ENCODE assay signal across 1 cellular context in the genomic region with DNA sequence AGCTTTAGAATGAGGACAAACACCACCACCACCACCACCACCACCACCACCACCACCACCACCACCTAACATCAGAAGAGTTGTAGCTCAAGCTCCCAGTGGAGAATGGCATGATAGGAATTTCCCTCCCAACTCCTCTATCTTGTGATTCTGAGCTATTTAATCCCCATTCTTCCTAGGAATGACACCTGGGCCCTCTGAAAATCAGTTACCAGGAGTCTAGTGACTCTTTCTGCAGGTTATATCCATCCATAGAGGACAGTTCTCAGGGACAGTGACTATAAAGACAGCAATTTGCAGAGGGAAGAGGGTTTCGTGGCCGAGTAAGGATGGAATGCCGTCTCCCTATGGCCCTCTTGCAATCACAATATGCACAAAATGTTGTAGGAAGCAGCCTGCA.
TF ChIP-seq lines count a peak whose summit lies in the region.

No MANE protein-coding gene starts in this region.

TF ChIP-seq in IMR-90, 13 proteins besides CTCF, POLR2A, EP300 and RAD21:
- TF ChIP-seq CEBPB (IDR thresholded peaks at IDR 0.05; ENCODE audit: low read depth, low read length), result no peak
- TF ChIP-seq, protein P1, sequence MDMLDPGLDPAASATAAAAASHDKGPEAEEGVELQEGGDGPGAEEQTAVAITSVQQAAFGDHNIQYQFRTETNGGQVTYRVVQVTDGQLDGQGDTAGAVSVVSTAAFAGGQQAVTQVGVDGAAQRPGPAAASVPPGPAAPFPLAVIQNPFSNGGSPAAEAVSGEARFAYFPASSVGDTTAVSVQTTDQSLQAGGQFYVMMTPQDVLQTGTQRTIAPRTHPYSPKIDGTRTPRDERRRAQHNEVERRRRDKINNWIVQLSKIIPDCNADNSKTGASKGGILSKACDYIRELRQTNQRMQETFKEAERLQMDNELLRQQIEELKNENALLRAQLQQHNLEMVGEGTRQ (IDR thresholded peaks at IDR 0.05; ENCODE audit: low read depth, low read length), result no peak
- TF ChIP-seq SMC3 (IDR thresholded peaks at IDR 0.05; ENCODE audit: low read depth, low read length), result no peak
- TF ChIP-seq CHD1 (IDR thresholded peaks at IDR 0.05; ENCODE audit: low read depth, low read length), result no peak
- TF ChIP-seq, protein P2, sequence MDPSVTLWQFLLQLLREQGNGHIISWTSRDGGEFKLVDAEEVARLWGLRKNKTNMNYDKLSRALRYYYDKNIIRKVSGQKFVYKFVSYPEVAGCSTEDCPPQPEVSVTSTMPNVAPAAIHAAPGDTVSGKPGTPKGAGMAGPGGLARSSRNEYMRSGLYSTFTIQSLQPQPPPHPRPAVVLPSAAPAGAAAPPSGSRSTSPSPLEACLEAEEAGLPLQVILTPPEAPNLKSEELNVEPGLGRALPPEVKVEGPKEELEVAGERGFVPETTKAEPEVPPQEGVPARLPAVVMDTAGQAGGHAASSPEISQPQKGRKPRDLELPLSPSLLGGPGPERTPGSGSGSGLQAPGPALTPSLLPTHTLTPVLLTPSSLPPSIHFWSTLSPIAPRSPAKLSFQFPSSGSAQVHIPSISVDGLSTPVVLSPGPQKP (IDR thresholded peaks at IDR 0.05; ENCODE audit: borderline replicate concordance, low read depth, low read length), result no peak
- no peak for TF ChIP-seq MAFK (IDR thresholded peaks at IDR 0.05; ENCODE audit: low read depth, low read length)
- no peak for TF ChIP-seq FOS (IDR thresholded peaks at IDR 0.05; ENCODE audit: low read depth, low read length)
- TF ChIP-seq RFX5 (IDR thresholded peaks at IDR 0.05; ENCODE audit: low read depth, low read length), result no peak
